In genomic region chr20:38034961-38035360, GRCh38 we compare ENCODE assay signal across 1 cellular context.
TF ChIP-seq lines count a peak whose summit lies in the region.

No MANE protein-coding gene starts in this region.

TF ChIP-seq in H1, 55 proteins besides CTCF, POLR2A, EP300 and RAD21 (continued from another document):
- TF ChIP-seq TCF12 (IDR thresholded peaks at IDR 0.05; ENCODE audit: low read depth, low read length) (no peak), RFX5 (IDR thresholded peaks at IDR 0.05; ENCODE audit: borderline replicate concordance, low read depth, low read length) (no peak), BACH1 (IDR thresholded peaks at IDR 0.05; ENCODE audit: low read length) (no peak), POLR2AphosphoS5 (IDR thresholded peaks at IDR 0.05; ENCODE audit: low read depth, low read length) (no peak), CHD7 (IDR thresholded peaks at IDR 0.05; ENCODE audit: insufficient replicate concordance, low read length) (no peak), GTF2F1 (IDR thresholded peaks at IDR 0.05; ENCODE audit: borderline replicate concordance, low read depth, low read length) (no peak), CBX5 (IDR thresholded peaks at IDR 0.05; ENCODE audit: low read depth, low read length) (no peak)
TF ChIP-seq in H1: peak in this region for 0.
